ENCODE assay signal across 8 cellular contexts in genomic region chr19:43464089-43464775, GRCh38. TPM values are rescaled to one million over a fixed set of nuclear protein-coding genes. Genes with fewer than 3 reads are reported as not detected.
DNase-seq lines count a peak whose midpoint lies in the region; ATAC-seq and TF ChIP-seq lines count a peak whose summit lies in the region.

No MANE protein-coding gene starts in this region.

- peak overlapping the region; percentile 57 to 72 for H3K4me3 ChIP-seq in Panc1 (ENCODE audit: low read depth in 2 of 2, low read length in 2 of 2)
- H3K4me3 ChIP-seq in cardiac fibroblast (replicated peaks in 1 of 2; ENCODE audit: low read depth in 2 of 2, low read length in 2 of 2), result peak overlapping the region; percentile 72 to 76
- H3K4me3 ChIP-seq in liver (ENCODE audit: low read depth in 1 of 3, low read length in 3 of 3), result peak overlapping the region; percentile 57 to 92 (median 64)

- no peak overlapping the region; the same call in 1 of the 2 replicates for H3K27ac ChIP-seq in Panc1 (ENCODE audit: low read length)
- peak overlapping the region; percentile 59 to 80 for H3K27ac ChIP-seq in liver (ENCODE audit: low read depth in 1 of 2, low read length in 2 of 2)

- no peak for DNase-seq in Panc1 (ENCODE audit: low read depth, low spot score)
- DNase-seq in cardiac fibroblast (ENCODE audit: low read depth in 2 of 2), result no peak
- peak; percentile 54 to 65 for DNase-seq in stimulated activated CD8-positive, alpha-beta memory T cell treated with anti-CD3 and anti-CD28 coated beads, Interleukin-2, amount 100 ng/mL, for 1 hour (ENCODE audit: low read depth in 2 of 2)
- DNase-seq in NOMO-1 treated with DMSO at 0.1 percent for 48 hours (lab: John Stamatoyannopoulos, UW; ENCODE audit: unreplicated experiment), result no peak
- no peak for DNase-seq in NCI-H774 (lab: John Stamatoyannopoulos, UW)

- POLR2A ChIA-PET in Panc1 (lab: Charles Lee), result interaction anchor here (0.9 kb wide), 1 partner anchor 10 kb away, joined by 3 read pairs; no protein-coding TSS in a partner anchor

- CTCF ChIA-PET in Panc1 (lab: Charles Lee), result interaction anchor here (0.6 to 1.4 kb wide), 3 partner anchors 17 to 56 kb away, joined by 3 to 9 read pairs (median 3); no protein-coding TSS in a partner anchor

- in situ Hi-C loops in Panc1 (cut with HindIII; ENCODE audit: low pct_unique_long_range_greater_than_20kb, low sequenced_read_pairs), result no loop called here

- intact Hi-C loops in Panc1 (cut with micrococcal nuclease; ENCODE audit: unreplicated experiment), result no loop called here

- peaks cover 3% of the 10 kb centered on the region; the same call in 1 of the 2 replicates for H3K4me1 ChIP-seq in Panc1 (ENCODE audit: control insufficient read depth, insufficient read depth, low read length)
- peaks cover 0 to 12% (median 7%) of the 10 kb centered on the region in 4 donors for H3K4me1 ChIP-seq in liver (ENCODE audit: control insufficient read depth in 4 of 4, insufficient read depth in 4 of 4, low read length in 3 of 4)

- TF ChIP-seq RAD21 in liver (IDR thresholded peaks at IDR 0.05), result no peak

- no peak for TF ChIP-seq CTCF in Panc1 (IDR thresholded peaks at IDR 0.05)
- TF ChIP-seq CTCF in cardiac fibroblast (IDR thresholded peaks at IDR 0.05; ENCODE audit: low read depth, low read length), result no peak
- TF ChIP-seq CTCF in liver (IDR thresholded peaks at IDR 0.05; ENCODE audit: low read depth, low read length, missing input control), result no peak

- WGBS in liver, result 18% methylated on average over 36 of the region's 36 CpGs

- H3K9me3 ChIP-seq in Panc1 (ENCODE audit: control insufficient read depth, insufficient read depth, low read depth, low read length) (no peaks in the 10 kb centered on the region), liver (ENCODE audit: control insufficient read depth in 4 of 4, low read length in 3 of 4) (no peaks in the 10 kb centered on the region)

- H3K36me3 ChIP-seq in Panc1 (ENCODE audit: control insufficient read depth, insufficient read depth, low read length) (no peaks in the 10 kb centered on the region), liver (ENCODE audit: control insufficient read depth in 4 of 4, insufficient read depth in 3 of 4, low read depth in 1 of 4, low read length in 3 of 4) (no peaks in the 10 kb centered on the region)

- ATAC-seq in GM18517 (IDR thresholded peaks at IDR 0.05; ENCODE audit: unreplicated experiment) (peak; percentile 42), HG02678 (IDR thresholded peaks at IDR 0.05; ENCODE audit: unreplicated experiment) (peak; percentile 37), Panc1 (peak; percentile 71)

- H3K27me3 ChIP-seq in Panc1 (ENCODE audit: control insufficient read depth, insufficient read depth, low read length) (no peaks in the 10 kb centered on the region), liver (ENCODE audit: control insufficient read depth in 4 of 4, insufficient read depth in 4 of 4, low read length in 3 of 4) (no peaks in the 10 kb centered on the region)

- no peak overlapping the region for H3K9ac ChIP-seq in liver (ENCODE audit: low read depth in 1 of 2, low read length in 2 of 2)

- BruUV-seq in Panc1 (replicated peaks; lab: Mats Ljungman, UMichigan), result no TSS peak

TF ChIP-seq in liver, 16 proteins besides CTCF, POLR2A, EP300 and RAD21:
- TF ChIP-seq SP1 (IDR thresholded peaks at IDR 0.05), result no peak
- TF ChIP-seq FOXA2 (IDR thresholded peaks at IDR 0.05), result no peak
- TF ChIP-seq HNF4A (conservative IDR thresholded peaks at IDR 0.05), result no peak
- TF ChIP-seq EGR1 (IDR thresholded peaks at IDR 0.05; ENCODE audit: low read depth in 2 of 2), result no peak
- no peak for TF ChIP-seq ZBTB33 (IDR thresholded peaks at IDR 0.05)
- no peak for TF ChIP-seq ATF3 (IDR thresholded peaks at IDR 0.05)
- TF ChIP-seq HNF4G (IDR thresholded peaks at IDR 0.05), result no peak
- no peak for TF ChIP-seq GABPA (IDR thresholded peaks at IDR 0.05 in 1 of 2, conservative IDR thresholded peaks at IDR 0.05 in 1 of 2)
- TF ChIP-seq YY1 (IDR thresholded peaks at IDR 0.05), result no peak
- TF ChIP-seq MAX (IDR thresholded peaks at IDR 0.05), result no peak
- no peak for TF ChIP-seq JUND (IDR thresholded peaks at IDR 0.05)
- no peak for TF ChIP-seq TAF1 (conservative IDR thresholded peaks at IDR 0.05)
- TF ChIP-seq, protein P1, sequence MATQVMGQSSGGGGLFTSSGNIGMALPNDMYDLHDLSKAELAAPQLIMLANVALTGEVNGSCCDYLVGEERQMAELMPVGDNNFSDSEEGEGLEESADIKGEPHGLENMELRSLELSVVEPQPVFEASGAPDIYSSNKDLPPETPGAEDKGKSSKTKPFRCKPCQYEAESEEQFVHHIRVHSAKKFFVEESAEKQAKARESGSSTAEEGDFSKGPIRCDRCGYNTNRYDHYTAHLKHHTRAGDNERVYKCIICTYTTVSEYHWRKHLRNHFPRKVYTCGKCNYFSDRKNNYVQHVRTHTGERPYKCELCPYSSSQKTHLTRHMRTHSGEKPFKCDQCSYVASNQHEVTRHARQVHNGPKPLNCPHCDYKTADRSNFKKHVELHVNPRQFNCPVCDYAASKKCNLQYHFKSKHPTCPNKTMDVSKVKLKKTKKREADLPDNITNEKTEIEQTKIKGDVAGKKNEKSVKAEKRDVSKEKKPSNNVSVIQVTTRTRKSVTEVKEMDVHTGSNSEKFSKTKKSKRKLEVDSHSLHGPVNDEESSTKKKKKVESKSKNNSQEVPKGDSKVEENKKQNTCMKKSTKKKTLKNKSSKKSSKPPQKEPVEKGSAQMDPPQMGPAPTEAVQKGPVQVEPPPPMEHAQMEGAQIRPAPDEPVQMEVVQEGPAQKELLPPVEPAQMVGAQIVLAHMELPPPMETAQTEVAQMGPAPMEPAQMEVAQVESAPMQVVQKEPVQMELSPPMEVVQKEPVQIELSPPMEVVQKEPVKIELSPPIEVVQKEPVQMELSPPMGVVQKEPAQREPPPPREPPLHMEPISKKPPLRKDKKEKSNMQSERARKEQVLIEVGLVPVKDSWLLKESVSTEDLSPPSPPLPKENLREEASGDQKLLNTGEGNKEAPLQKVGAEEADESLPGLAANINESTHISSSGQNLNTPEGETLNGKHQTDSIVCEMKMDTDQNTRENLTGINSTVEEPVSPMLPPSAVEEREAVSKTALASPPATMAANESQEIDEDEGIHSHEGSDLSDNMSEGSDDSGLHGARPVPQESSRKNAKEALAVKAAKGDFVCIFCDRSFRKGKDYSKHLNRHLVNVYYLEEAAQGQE (IDR thresholded peaks at IDR 0.05), result no peak
- TF ChIP-seq FOXA1 (IDR thresholded peaks at IDR 0.05), result no peak
- no peak for TF ChIP-seq RXRA (IDR thresholded peaks at IDR 0.05)

RNA-seq across cellular contexts. Expression of gene LYPD3, which starts 1.2 kb away (rescaled TPM):
- 0.46 TPM for total RNA-seq in Panc1 (2021; ENCODE audit: unreplicated experiment)
- 0.78 TPM for polyA plus RNA-seq in Panc1 (2012; ENCODE audit: insufficient read length)
- under 1 TPM; 0.08 to 0.09 TPM for total RNA-seq in liver
- under 1 TPM; 0.26 to 0.38 TPM for polyA plus RNA-seq in liver

RNA-seq across cellular contexts. Expression of gene PHLDB3, which starts 40.3 kb away (rescaled TPM):
- total RNA-seq in Panc1 (2021; ENCODE audit: unreplicated experiment) (6.7 TPM), liver (10 to 100 TPM; 10.6 to 18.2 TPM)
- polyA plus RNA-seq in Panc1 (2012; ENCODE audit: insufficient read length), result 5.2 TPM
- 10 to 100 TPM; 10.7 to 12.7 TPM for polyA plus RNA-seq in liver

RNA-seq across cellular contexts. Expression of gene TEX101, which starts 49.5 kb away (rescaled TPM):
- total RNA-seq in Panc1 (2021; ENCODE audit: unreplicated experiment) (not detected), liver (not detected)
- polyA plus RNA-seq in Panc1 (2012; ENCODE audit: insufficient read length), result not detected
- not detected for polyA plus RNA-seq in liver

Comparison
In these comparisons a context has a peak if more than half of its experiments do, and no peak if none do; other contexts are left out.
1. DNase-seq: peak in stimulated activated CD8-positive, alpha-beta memory T cell treated with anti-CD3 and anti-CD28 coated beads, Interleukin-2, amount 100 ng/mL, for 1 hour (2 of 2); none in Panc1 (single experiment), cardiac fibroblast (0 of 2), NOMO-1 treated with DMSO at 0.1 percent for 48 hours (single experiment) and NCI-H774 (single experiment).
2. Peak in every context shown above with its lines, with median percentiles within 50 percentile points of each other: ATAC-seq and H3K4me3 ChIP-seq.